1 cellular context compared by ENCODE assay signal in genomic region chr3:44265815-44266214, GRCh38.
TF ChIP-seq lines count a peak whose summit lies in the region.

No MANE protein-coding gene starts in this region.

TF ChIP-seq in K562, 482 proteins besides CTCF, POLR2A, EP300 and RAD21 (continued from another document):
- TF ChIP-seq DPF2 (IDR thresholded peaks at IDR 0.05) (peak; percentile 26; the same call in 1 of the 2 replicates), POLR3G (IDR thresholded peaks at IDR 0.05; ENCODE audit: extremely low read depth, insufficient read length, insufficient replicate concordance) (no peak)
